13 cellular contexts compared by ENCODE assay signal in the genomic region with DNA sequence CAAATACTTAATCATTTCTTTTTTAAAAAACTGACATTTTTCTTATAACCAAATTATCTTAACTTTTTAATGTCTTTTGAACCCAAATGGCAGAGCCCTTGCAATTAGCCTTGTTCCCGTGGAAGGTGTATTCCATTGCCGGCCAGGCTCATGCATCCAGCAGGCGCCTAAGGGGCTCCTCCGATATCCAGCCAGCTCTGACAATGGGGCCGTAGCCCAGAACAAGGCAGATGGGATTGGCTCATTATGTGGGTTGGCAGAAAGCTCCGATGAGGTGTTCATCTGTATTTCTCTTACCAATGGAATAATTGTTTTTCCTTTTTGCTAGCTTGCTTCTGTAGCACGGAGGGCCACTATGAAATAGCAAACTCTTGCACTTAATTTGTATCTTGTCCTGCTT.
A peak's percentile ranks its signal among the peaks of the same experiment; 100 is the strongest.
DNase-seq lines count a peak whose midpoint lies in the region; ATAC-seq and TF ChIP-seq lines count a peak whose summit lies in the region.
"Had no signal": no experiment of that assay in that cellular context is flagged by ENCODE, and none has a peak within 500 bp of the region (broad histone marks: within the 10 kb centered on the region; RNA-seq: fewer than 3 reads in every experiment).

No MANE protein-coding gene starts in this region.

- H3K27ac Mint-ChIP-seq in CD8-positive, alpha-beta T cell: peak overlapping the region; percentile 76
- peak overlapping the region; percentile 81 for H3K27ac Mint-ChIP-seq in activated naive CD8-positive, alpha-beta T cell treated with anti-CD3 and anti-CD28 coated beads, Interleukin-2, amount 50 U/mL, for 24 hours
- peak overlapping the region; percentile 67 to 72 (median 69) for H3K27ac Mint-ChIP-seq in nephron

- H3K36me3 Mint-ChIP-seq in CD8-positive, alpha-beta T cell: peaks cover 10% of the 10 kb centered on the region
- H3K36me3 Mint-ChIP-seq in activated naive CD8-positive, alpha-beta T cell treated with anti-CD3 and anti-CD28 coated beads, Interleukin-2, amount 50 U/mL, for 24 hours (ENCODE audit: low read depth): peaks cover 37% of the 10 kb centered on the region
- H3K36me3 Mint-ChIP-seq in nephron (ENCODE audit: low read depth): peaks cover 10% of the 10 kb centered on the region

- no peak overlapping the region for H3K4me3 ChIP-seq in CD8-positive, alpha-beta T cell (ENCODE audit: low read depth, low read length)
- H3K4me3 ChIP-seq in esophagus squamous epithelium (no peak overlapping the region), WERI-Rb-1 (ENCODE audit: low read depth, low read length) (no peak overlapping the region)
- H3K4me3 ChIP-seq: right atrium auricular region had no signal

- H3K4me3 Mint-ChIP-seq in CD8-positive, alpha-beta T cell: peak overlapping the region; percentile 78
- H3K4me3 Mint-ChIP-seq in activated naive CD8-positive, alpha-beta T cell treated with anti-CD3 and anti-CD28 coated beads, Interleukin-2, amount 50 U/mL, for 24 hours: peak overlapping the region; percentile 44
- no peak overlapping the region for H3K4me3 Mint-ChIP-seq in nephron
- H3K4me3 Mint-ChIP-seq: CD14-positive monocyte had no signal

- no peaks in the 10 kb centered on the region for H3K36me3 ChIP-seq in CD8-positive, alpha-beta T cell (ENCODE audit: insufficient read depth, low read length)
- peaks cover 38% of the 10 kb centered on the region for H3K36me3 ChIP-seq in KOPT-K1 (ENCODE audit: insufficient read depth, low read length)
- peaks cover 0 to 15% (median 0%) of the 10 kb centered on the region in 3 donors for H3K36me3 ChIP-seq in esophagus squamous epithelium
- peaks cover 10% of the 10 kb centered on the region for H3K36me3 ChIP-seq in WERI-Rb-1
- H3K36me3 ChIP-seq: right atrium auricular region had no signal

- peaks cover 77% of the 10 kb centered on the region for H3K4me1 ChIP-seq in CD8-positive, alpha-beta T cell (ENCODE audit: insufficient read depth, low read length)
- H3K4me1 ChIP-seq in esophagus squamous epithelium: peaks cover 0 to 41% (median 10%) of the 10 kb centered on the region in 3 donors

- peaks cover 2% of the 10 kb centered on the region for H3K9me3 Mint-ChIP-seq in CD8-positive, alpha-beta T cell
- H3K9me3 Mint-ChIP-seq in activated naive CD8-positive, alpha-beta T cell treated with anti-CD3 and anti-CD28 coated beads, Interleukin-2, amount 50 U/mL, for 24 hours: peaks cover 11% of the 10 kb centered on the region
- H3K9me3 Mint-ChIP-seq in nephron: peaks cover 2% of the 10 kb centered on the region
- H3K9me3 Mint-ChIP-seq: CD14-positive monocyte had no signal

- H3K9me3 ChIP-seq in CD8-positive, alpha-beta T cell (ENCODE audit: low read length): no peaks in the 10 kb centered on the region
- peaks cover 8% of the 10 kb centered on the region for H3K9me3 ChIP-seq in KOPT-K1 (ENCODE audit: insufficient read depth, low read length, poor library complexity, severe bottlenecking)
- no peaks in the 10 kb centered on the region for H3K9me3 ChIP-seq in esophagus squamous epithelium
- H3K9me3 ChIP-seq in WERI-Rb-1 (ENCODE audit: severe bottlenecking): no peaks in the 10 kb centered on the region
- H3K9me3 ChIP-seq: right atrium auricular region had no signal

- no peaks in the 10 kb centered on the region for H3K27me3 ChIP-seq in CD8-positive, alpha-beta T cell (ENCODE audit: insufficient read depth, low read length)
- no peaks in the 10 kb centered on the region for H3K27me3 ChIP-seq in esophagus squamous epithelium
- H3K27me3 ChIP-seq in WERI-Rb-1 (ENCODE audit: insufficient read depth, low read depth, severe bottlenecking): no peaks in the 10 kb centered on the region
- H3K27me3 ChIP-seq: right atrium auricular region had no signal

- POLR2A ChIA-PET in CD8-positive, alpha-beta T cell (lab: Charles Lee): interaction anchor here (0.7 to 2.1 kb wide), 5 partner anchors 9 to 51 kb away, joined by 3 to 8 read pairs (median 6); no protein-coding TSS in a partner anchor

- no peak overlapping the region for H3K27ac ChIP-seq in CD8-positive, alpha-beta T cell (ENCODE audit: low read depth, low read length)
- peak overlapping the region; percentile 89 for H3K27ac ChIP-seq in KOPT-K1 (ENCODE audit: low read depth, low read length, poor library complexity, severe bottlenecking)
- peak overlapping the region in 1 of 4 donors; percentile 68 for H3K27ac ChIP-seq in esophagus squamous epithelium
- no peak overlapping the region for H3K27ac ChIP-seq in WERI-Rb-1
- H3K27ac ChIP-seq: right atrium auricular region had no signal

- CTCF ChIA-PET in CD8-positive, alpha-beta T cell (lab: Charles Lee): interaction anchor here (1.1 to 2.7 kb wide), 5 partner anchors 8 to 196 kb away, joined by 3 to 9 read pairs (median 7); no protein-coding TSS in a partner anchor

- H3K27me3 Mint-ChIP-seq in CD8-positive, alpha-beta T cell (ENCODE audit: low read depth): no peaks in the 10 kb centered on the region
- no peaks in the 10 kb centered on the region for H3K27me3 Mint-ChIP-seq in activated naive CD8-positive, alpha-beta T cell treated with anti-CD3 and anti-CD28 coated beads, Interleukin-2, amount 50 U/mL, for 24 hours
- H3K27me3 Mint-ChIP-seq in nephron (ENCODE audit: low read depth): peaks cover 3% of the 10 kb centered on the region

- no peak for TF ChIP-seq POLR2A in esophagus squamous epithelium (IDR thresholded peaks at IDR 0.05)

- intact Hi-C loops in CD8-positive, alpha-beta T cell (cut with DNase I, micrococcal nuclease): loop anchor here in 1 of 2 experiments (1.0 to 2.0 kb wide), 2 partner anchors 8 to 119 kb away; no protein-coding TSS in a partner anchor
- intact Hi-C loops in esophagus squamous epithelium (cut with DNase I): no loop called here

- no peak for DNase-seq in CD8-positive, alpha-beta T cell
- DNase-seq in activated naive CD8-positive, alpha-beta T cell treated with anti-CD3 and anti-CD28 coated beads, Interleukin-2, amount 50 U/mL, for 24 hours: no peak
- DNase-seq in NOMO-1 treated with dmso at 0.1 percent for 144 hours (lab: John Stamatoyannopoulos, UW; ENCODE audit: unreplicated experiment) (no peak), esophagus squamous epithelium (lab: John Stamatoyannopoulos, UW) (no peak), WERI-Rb-1 (no peak)
- DNase-seq: anterior cingulate cortex, dermis blood vessel endothelial cell, NCI-H345, PC-3 had no signal

- peaks cover 81% of the 10 kb centered on the region for H3K4me1 Mint-ChIP-seq in CD8-positive, alpha-beta T cell (ENCODE audit: low read depth)
- peaks cover 93% of the 10 kb centered on the region for H3K4me1 Mint-ChIP-seq in activated naive CD8-positive, alpha-beta T cell treated with anti-CD3 and anti-CD28 coated beads, Interleukin-2, amount 50 U/mL, for 24 hours
- peaks cover 60% of the 10 kb centered on the region for H3K4me1 Mint-ChIP-seq in nephron

- no peak for TF ChIP-seq CTCF in CD8-positive, alpha-beta T cell (IDR thresholded peaks at IDR 0.05)
- TF ChIP-seq CTCF in nephron (IDR thresholded peaks at IDR 0.05; ENCODE audit: unreplicated experiment in 3 of 3) (no peak), esophagus squamous epithelium (IDR thresholded peaks at IDR 0.05) (no peak), WERI-Rb-1 (IDR thresholded peaks at IDR 0.05; ENCODE audit: low read depth, low read length) (no peak)

- WGBS in esophagus squamous epithelium, 2 donors: 81 to 83% methylated on average over 7 of the region's 7 CpGs

- ATAC-seq in CD8-positive, alpha-beta T cell: no peak
- no peak for ATAC-seq in activated naive CD8-positive, alpha-beta T cell treated with anti-CD3 and anti-CD28 coated beads, Interleukin-2, amount 50 U/mL, for 24 hours

Comparison
In these comparisons a context has a peak if more than half of its experiments do, and no peak if none do; other contexts are left out.
1. H3K4me3 Mint-ChIP-seq: peak in CD8-positive, alpha-beta T cell (single experiment) and activated naive CD8-positive, alpha-beta T cell treated with anti-CD3 and anti-CD28 coated beads, Interleukin-2, amount 50 U/mL, for 24 hours (single experiment); none in nephron (0 of 3).
2. Peak in every context shown above with its lines, with median percentiles within 50 percentile points of each other: H3K27ac Mint-ChIP-seq.